26 cellular contexts compared by ENCODE assay signal in genomic region chrX:118740276-118740889, GRCh38.
"Had no signal": no experiment of that assay in that cellular context is flagged by ENCODE, and none has a peak within 500 bp of the region (broad histone marks: within the 10 kb centered on the region; RNA-seq: fewer than 3 reads in every experiment).

No MANE protein-coding gene starts in this region.

- H3K27me3 ChIP-seq: ascending aorta, brain microvascular endothelial cell, esophagus squamous epithelium, right lobe of liver, uterus had no signal

- DNase-seq: activated CD4-positive, alpha-beta memory T cell treated with anti-CD3 and anti-CD28 coated beads for 36 hours; activated CD4-positive, alpha-beta T cell treated with anti-CD3 and anti-CD28 coated beads, Interleukin-2, amount 10 ng/mL, durations not matched to agents 24 days and 14 days; activated CD4-positive, CD25-positive, alpha-beta regulatory T cell treated with anti-CD3 and anti-CD28 coated beads, Interleukin-2, amount 50 U/mL, for 72 hours; activated CD8-positive, alpha-beta memory T cell treated with anti-CD3 and anti-CD28 coated beads, Interleukin-2, amount 50 U/mL, for 48 hours; activated gamma-delta T cell; activated naive CD4-positive, alpha-beta T cell treated with anti-CD3 and anti-CD28 coated beads, Interleukin-2, amount 10 ng/mL, durations not matched to agents 7 days and 5 days; activated naive CD8-positive, alpha-beta T cell treated with anti-CD3 and anti-CD28 coated beads, Interleukin-2, amount 10 ng/mL, durations not matched to agents 7 days and 5 days; activated T-cell treated with anti-CD3 and anti-CD28 coated beads, Interleukin-2, amount 50 U/mL, for 24 hours; brain microvascular endothelial cell; caudate nucleus; cortex of kidney; esophagus squamous epithelium; foreskin melanocyte; heart right ventricle; posterior cingulate gyrus; right lobe of liver; stimulated activated CD4-positive, alpha-beta T cell treated with anti-CD3 and anti-CD28 coated beads, Interleukin-2, amount 100 ng/mL, for 48 hours; stimulated activated naive CD8-positive, alpha-beta T cell treated with anti-CD3 and anti-CD28 coated beads, Interleukin-15, amount 100 ng/mL, for 72 hours; substantia nigra; T-helper 1 cell; uterus had no signal

- H3K9me3 ChIP-seq: ascending aorta, esophagus squamous epithelium, heart right ventricle, right lobe of liver, uterus had no signal

- H3K36me3 Mint-ChIP-seq: activated CD4-positive, alpha-beta memory T cell treated with anti-CD3 and anti-CD28 coated beads for 36 hours; activated naive CD8-positive, alpha-beta T cell treated with anti-CD3 and anti-CD28 coated beads, Interleukin-2, amount 10 ng/mL, durations not matched to agents 7 days and 5 days; natural killer cell treated with Interleukin-12 subunit alpha and Interleukin-12 subunit beta and Interleukin-15 and Interleukin-18, amount 100 ng/mL, for 72 hours had no signal

- H3K27ac ChIP-seq: ascending aorta, brain microvascular endothelial cell, esophagus squamous epithelium, heart right ventricle, right lobe of liver, uterus had no signal

- H3K4me1 Mint-ChIP-seq: activated naive CD4-positive, alpha-beta T cell treated with anti-CD3 and anti-CD28 coated beads, Interleukin-2, amount 10 ng/mL, durations not matched to agents 7 days and 5 days; activated naive CD8-positive, alpha-beta T cell treated with anti-CD3 and anti-CD28 coated beads, Interleukin-2, amount 10 ng/mL, durations not matched to agents 7 days and 5 days had no signal

- ATAC-seq: heart right ventricle; natural killer cell treated with Interleukin-12 subunit alpha and Interleukin-12 subunit beta and Interleukin-15 and Interleukin-18, amount 100 ng/mL, for 72 hours; right lobe of liver; stimulated activated naive CD8-positive, alpha-beta T cell treated with anti-CD3 and anti-CD28 coated beads, Interleukin-15, amount 100 ng/mL, for 72 hours had no signal

- H3K27ac Mint-ChIP-seq: activated CD4-positive, alpha-beta memory T cell treated with anti-CD3 and anti-CD28 coated beads for 36 hours; activated CD4-positive, alpha-beta T cell treated with anti-CD3 and anti-CD28 coated beads, Interleukin-2, amount 10 ng/mL, durations not matched to agents 24 days and 14 days; activated naive CD4-positive, alpha-beta T cell treated with anti-CD3 and anti-CD28 coated beads, Interleukin-2, amount 10 ng/mL, durations not matched to agents 7 days and 5 days; activated naive CD8-positive, alpha-beta T cell treated with anti-CD3 and anti-CD28 coated beads, Interleukin-2, amount 10 ng/mL, durations not matched to agents 7 days and 5 days; activated T-cell treated with anti-CD3 and anti-CD28 coated beads, Interleukin-2, amount 50 U/mL, for 24 hours; memory B cell; natural killer cell treated with Interleukin-12 subunit alpha and Interleukin-12 subunit beta and Interleukin-15 and Interleukin-18, amount 100 ng/mL, for 72 hours; T-helper 2 cell treated with Interferon-gamma antibody and Interleukin-4, amounts not matched to agents 5 μg/mL and 100 μg/mL, for 36 hours; type B pancreatic cell had no signal

- H3K9me3 Mint-ChIP-seq: activated CD4-positive, alpha-beta memory T cell treated with anti-CD3 and anti-CD28 coated beads for 36 hours; activated CD4-positive, alpha-beta T cell treated with anti-CD3 and anti-CD28 coated beads, Interleukin-2, amount 10 ng/mL, durations not matched to agents 24 days and 14 days; activated naive CD4-positive, alpha-beta T cell treated with anti-CD3 and anti-CD28 coated beads, Interleukin-2, amount 10 ng/mL, durations not matched to agents 7 days and 5 days; activated T-cell treated with anti-CD3 and anti-CD28 coated beads, Interleukin-2, amount 50 U/mL, for 24 hours; natural killer cell treated with Interleukin-12 subunit alpha and Interleukin-12 subunit beta and Interleukin-15 and Interleukin-18, amount 100 ng/mL, for 72 hours; stimulated activated naive CD8-positive, alpha-beta T cell treated with anti-CD3 and anti-CD28 coated beads, Interleukin-15, amount 100 ng/mL, for 72 hours had no signal

- H3K4me1 ChIP-seq: ascending aorta, right lobe of liver, uterus had no signal

- H3K36me3 ChIP-seq: ascending aorta, brain microvascular endothelial cell, esophagus squamous epithelium, uterus had no signal

- H3K27me3 Mint-ChIP-seq: memory B cell, type B pancreatic cell had no signal

- H3K4me3 Mint-ChIP-seq: activated CD4-positive, alpha-beta memory T cell treated with anti-CD3 and anti-CD28 coated beads for 36 hours; activated CD4-positive, alpha-beta T cell treated with anti-CD3 and anti-CD28 coated beads, Interleukin-2, amount 10 ng/mL, durations not matched to agents 24 days and 14 days; activated naive CD4-positive, alpha-beta T cell treated with anti-CD3 and anti-CD28 coated beads, Interleukin-2, amount 10 ng/mL, durations not matched to agents 7 days and 5 days; activated naive CD8-positive, alpha-beta T cell treated with anti-CD3 and anti-CD28 coated beads, Interleukin-2, amount 10 ng/mL, durations not matched to agents 7 days and 5 days; activated T-cell treated with anti-CD3 and anti-CD28 coated beads, Interleukin-2, amount 50 U/mL, for 24 hours; memory B cell; natural killer cell treated with Interleukin-12 subunit alpha and Interleukin-12 subunit beta and Interleukin-15 and Interleukin-18, amount 100 ng/mL, for 72 hours; stimulated activated naive CD8-positive, alpha-beta T cell treated with anti-CD3 and anti-CD28 coated beads, Interleukin-15, amount 100 ng/mL, for 72 hours; T-helper 2 cell treated with Interferon-gamma antibody and Interleukin-4, amounts not matched to agents 5 μg/mL and 100 μg/mL, for 36 hours; type B pancreatic cell had no signal

- H3K4me3 ChIP-seq: ascending aorta, esophagus squamous epithelium, heart right ventricle, right lobe of liver, uterus had no signal
